ENCODE assay signal across 14 cellular contexts in genomic region chr21:45937721-45938452, GRCh38.
"Had no signal": no experiment of that assay in that cellular context is flagged by ENCODE, and none has a peak within 500 bp of the region (broad histone marks: within the 10 kb centered on the region; RNA-seq: fewer than 3 reads in every experiment).

No MANE protein-coding gene starts in this region.

- DNase-seq: activated CD4-positive, alpha-beta T cell treated with anti-CD3 and anti-CD28 coated beads, Interleukin-2, amount 50 U/mL, for 48 hours; activated gamma-delta T cell; adrenal gland; foreskin melanocyte; kidney; left ventricle myocardium inferior; nephron progenitor cell; occipital lobe; sigmoid colon; stimulated activated naive B cell treated with anti-CD40 and anti-IgM and Interleukin-4, amounts not matched to agents 10 μg/mL and 1 μg/mL and 100 μg/mL, for 72 hours; upper lobe of right lung had no signal

- H3K27me3 ChIP-seq: adrenal gland, breast epithelium, sigmoid colon had no signal

- H3K9me3 Mint-ChIP-seq: activated naive CD4-positive, alpha-beta T cell treated with anti-CD3 and anti-CD28 coated beads, Interleukin-2, amount 50 U/mL, for 72 hours; nephron progenitor cell had no signal

- H3K9me3 ChIP-seq: upper lobe of right lung had no signal

- H3K4me1 ChIP-seq: adrenal gland, breast epithelium, left ventricle myocardium inferior, sigmoid colon, upper lobe of right lung had no signal

- H3K36me3 ChIP-seq: adrenal gland, breast epithelium, sigmoid colon, upper lobe of right lung had no signal

- H3K27ac ChIP-seq: adrenal gland, breast epithelium, coronary artery, left ventricle myocardium inferior, sigmoid colon, upper lobe of right lung had no signal

- H3K4me3 Mint-ChIP-seq: nephron progenitor cell; stimulated activated naive B cell treated with anti-CD40 and anti-IgM and Interleukin-4, amounts not matched to agents 10 μg/mL and 1 μg/mL and 100 μg/mL, for 72 hours had no signal

- H3K4me3 ChIP-seq: adrenal gland, breast epithelium, coronary artery, left ventricle myocardium inferior, sigmoid colon, upper lobe of right lung had no signal

- H3K27ac Mint-ChIP-seq: nephron progenitor cell; stimulated activated naive B cell treated with anti-CD40 and anti-IgM and Interleukin-4, amounts not matched to agents 10 μg/mL and 1 μg/mL and 100 μg/mL, for 72 hours had no signal

- ATAC-seq: activated naive CD4-positive, alpha-beta T cell treated with anti-CD3 and anti-CD28 coated beads, Interleukin-2, amount 50 U/mL, for 72 hours; stimulated activated naive B cell treated with anti-CD40 and anti-IgM and Interleukin-4, amounts not matched to agents 10 μg/mL and 1 μg/mL and 100 μg/mL, for 72 hours; upper lobe of right lung had no signal

- H3K4me1 Mint-ChIP-seq: stimulated activated naive B cell treated with anti-CD40 and anti-IgM and Interleukin-4, amounts not matched to agents 10 μg/mL and 1 μg/mL and 100 μg/mL, for 72 hours had no signal
